ENCODE assay signal across 8 cellular contexts in the genomic region with DNA sequence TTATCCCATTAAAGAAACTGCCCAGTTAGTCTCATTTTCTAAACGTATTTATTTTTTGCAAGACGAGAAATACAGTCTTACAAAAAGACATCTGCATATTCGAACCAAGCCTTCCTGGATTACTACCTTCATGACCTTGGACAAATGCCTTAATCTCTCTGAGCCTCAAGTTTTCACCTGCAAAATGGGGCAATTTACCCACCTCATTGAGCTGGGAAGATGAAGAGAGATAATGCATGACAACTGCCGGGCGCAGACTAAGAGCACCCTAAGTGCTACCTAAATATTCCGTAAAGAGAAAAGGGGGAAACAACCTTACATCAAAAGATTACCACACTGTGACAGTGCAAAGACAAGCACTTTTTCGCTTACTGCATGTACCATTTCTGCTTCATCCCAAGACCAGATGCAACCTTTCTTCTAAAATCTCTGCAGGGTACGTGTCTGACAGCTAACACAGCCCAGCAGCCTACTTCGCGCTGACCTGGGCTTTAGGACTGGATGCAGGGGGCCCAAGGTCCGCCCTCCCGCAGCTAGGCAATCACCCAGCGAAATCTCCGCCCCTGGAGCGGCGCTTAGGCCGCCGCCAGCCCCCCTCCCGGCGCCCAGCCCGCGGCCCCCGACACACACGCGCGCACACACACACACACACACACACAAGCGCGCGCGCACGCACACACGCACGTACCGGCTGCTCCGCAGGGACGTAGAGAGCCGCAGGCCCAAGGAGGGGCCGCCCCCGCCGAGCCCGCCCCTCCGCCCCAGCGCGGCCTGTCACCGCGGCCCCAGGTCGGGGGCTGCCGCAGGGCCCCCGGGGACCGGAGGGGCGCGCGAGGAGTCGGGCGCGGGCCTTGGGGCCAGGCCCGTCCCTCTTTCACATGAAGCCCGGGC. TPM values are rescaled to one million over a fixed set of nuclear protein-coding genes. Genes with fewer than 3 reads are reported as not detected.
DNase-seq lines count a peak whose midpoint lies in the region; ATAC-seq and TF ChIP-seq lines count a peak whose summit lies in the region.

No MANE protein-coding gene starts in this region.

- H4K20me1 ChIP-seq in Karpas-422 (ENCODE audit: insufficient read depth, low read depth, low read length), result peaks cover 5% of the 10 kb centered on the region; the same call in 1 of the 2 replicates

- ATAC-seq in GM21786 (IDR thresholded peaks at IDR 0.05; ENCODE audit: unreplicated experiment), result peak; percentile 56
- peak; percentile 81 for ATAC-seq in stimulated activated naive CD8-positive, alpha-beta T cell treated with anti-CD3 and anti-CD28 coated beads, Interleukin-15, Interleukin-2, amounts not matched to agents 100 U/mL and 50 U/mL, for 24 hours

- intact Hi-C loops in activated T-helper 2 cell treated with anti-CD3 and anti-CD28 coated beads, Interferon-gamma antibody, Interleukin-2, Interleukin-4, amounts not matched to agents 10 μg/mL and 5 μg/mL and 100 μg/mL, durations not matched to agents 14 hours and 24 hours and 36 hours (cut with micrococcal nuclease), result loop anchor here (5.0 kb wide), 2 partner anchors 35 to 40 kb away; no protein-coding TSS in a partner anchor

- H3K4me3 Mint-ChIP-seq in activated T-helper 2 cell treated with anti-CD3 and anti-CD28 coated beads, Interferon-gamma antibody, Interleukin-2, Interleukin-4, amounts not matched to agents 10 μg/mL and 5 μg/mL and 100 μg/mL, durations not matched to agents 14 hours and 24 hours and 36 hours (ENCODE audit: low read depth), result peak overlapping the region; percentile 82
- H3K4me3 Mint-ChIP-seq in nephron, result peak overlapping the region; percentile 83 to 95 (median 93)

- DNase-seq in DMS153 treated with DMSO at 0.1 percent for 48 hours (lab: John Stamatoyannopoulos, UW; ENCODE audit: unreplicated experiment), result peak; percentile 34
- DNase-seq in Karpas-422, result peak; percentile 95
- DNase-seq in RKO (ENCODE audit: low spot score), result peak; percentile 85
- peak; percentile 77 for DNase-seq in activated T-helper 2 cell treated with anti-CD3 and anti-CD28 coated beads, Interferon-gamma antibody, Interleukin-2, Interleukin-4, amounts not matched to agents 10 μg/mL and 5 μg/mL and 100 μg/mL, durations not matched to agents 14 hours and 24 hours and 36 hours (ENCODE audit: low spot score)
- DNase-seq in fibroblast of the aortic adventitia (ENCODE audit: low read depth), result peak; percentile 84
- peak; percentile 85 for DNase-seq in stimulated activated naive CD8-positive, alpha-beta T cell treated with anti-CD3 and anti-CD28 coated beads, Interleukin-15, Interleukin-2, amounts not matched to agents 100 U/mL and 50 U/mL, for 24 hours

- peaks cover 48% of the 10 kb centered on the region for H3K79me2 ChIP-seq in Karpas-422 (ENCODE audit: low read length)

- peaks cover 3% of the 10 kb centered on the region; the same call in 1 of the 2 replicates for H3K36me3 ChIP-seq in Karpas-422 (ENCODE audit: insufficient read depth, low read length)

- no peaks in the 10 kb centered on the region for H3K9me2 ChIP-seq in Karpas-422 (replicated peaks; ENCODE audit: insufficient read depth, low read length)

- H3K9me3 Mint-ChIP-seq in activated T-helper 2 cell treated with anti-CD3 and anti-CD28 coated beads, Interferon-gamma antibody, Interleukin-2, Interleukin-4, amounts not matched to agents 10 μg/mL and 5 μg/mL and 100 μg/mL, durations not matched to agents 14 hours and 24 hours and 36 hours, result no peaks in the 10 kb centered on the region
- no peaks in the 10 kb centered on the region for H3K9me3 Mint-ChIP-seq in nephron

- H3K27me3 Mint-ChIP-seq in activated T-helper 2 cell treated with anti-CD3 and anti-CD28 coated beads, Interferon-gamma antibody, Interleukin-2, Interleukin-4, amounts not matched to agents 10 μg/mL and 5 μg/mL and 100 μg/mL, durations not matched to agents 14 hours and 24 hours and 36 hours (ENCODE audit: low read depth), result no peaks in the 10 kb centered on the region
- H3K27me3 Mint-ChIP-seq in nephron (ENCODE audit: low read depth), result no peaks in the 10 kb centered on the region

- H3K9ac ChIP-seq in Karpas-422 (ENCODE audit: low read length), result peak overlapping the region; percentile 95

- H3K4me2 ChIP-seq in Karpas-422 (ENCODE audit: low read depth, low read length, poor library complexity, severe bottlenecking), result peak overlapping the region; percentile 95

- peaks cover 19% of the 10 kb centered on the region for H3K36me3 Mint-ChIP-seq in activated T-helper 2 cell treated with anti-CD3 and anti-CD28 coated beads, Interferon-gamma antibody, Interleukin-2, Interleukin-4, amounts not matched to agents 10 μg/mL and 5 μg/mL and 100 μg/mL, durations not matched to agents 14 hours and 24 hours and 36 hours (ENCODE audit: low read depth)
- peaks cover 4% of the 10 kb centered on the region for H3K36me3 Mint-ChIP-seq in nephron (ENCODE audit: low read depth)

- peaks cover 58% of the 10 kb centered on the region for H3K4me1 Mint-ChIP-seq in activated T-helper 2 cell treated with anti-CD3 and anti-CD28 coated beads, Interferon-gamma antibody, Interleukin-2, Interleukin-4, amounts not matched to agents 10 μg/mL and 5 μg/mL and 100 μg/mL, durations not matched to agents 14 hours and 24 hours and 36 hours (ENCODE audit: low read depth)
- peaks cover 56% of the 10 kb centered on the region for H3K4me1 Mint-ChIP-seq in nephron

- H3K4me3 ChIP-seq in Karpas-422 (ENCODE audit: low read length) (peak overlapping the region; percentile 79), fibroblast of the aortic adventitia (ENCODE audit: low read depth, low read length) (peak overlapping the region; percentile 73)

- H3K4me1 ChIP-seq in Karpas-422 (ENCODE audit: low read length), result peaks cover 45% of the 10 kb centered on the region

- TF ChIP-seq CTCF in fibroblast of the aortic adventitia (IDR thresholded peaks at IDR 0.05; ENCODE audit: insufficient read depth, low read length) (no peak), nephron (IDR thresholded peaks at IDR 0.05; ENCODE audit: unreplicated experiment in 3 of 3) (no peak)

- H3K27ac Mint-ChIP-seq in activated T-helper 2 cell treated with anti-CD3 and anti-CD28 coated beads, Interferon-gamma antibody, Interleukin-2, Interleukin-4, amounts not matched to agents 10 μg/mL and 5 μg/mL and 100 μg/mL, durations not matched to agents 14 hours and 24 hours and 36 hours, result peak overlapping the region; percentile 67
- peak overlapping the region; percentile 69 to 86 (median 83) for H3K27ac Mint-ChIP-seq in nephron

- peak overlapping the region; percentile 90 for H3K27ac ChIP-seq in Karpas-422 (ENCODE audit: low read length)

- no peaks in the 10 kb centered on the region for H3K27me3 ChIP-seq in Karpas-422 (ENCODE audit: low read length)

- no peaks in the 10 kb centered on the region for H3K9me3 ChIP-seq in Karpas-422 (ENCODE audit: low read length)

- H2AFZ ChIP-seq in Karpas-422 (ENCODE audit: low read length), result peak overlapping the region; percentile 59; the same call in 1 of the 2 replicates

RNA-seq across cellular contexts. Expression of gene MAP3K2, which starts 0.8 kb away (rescaled TPM):
- total RNA-seq in Karpas-422 (2014; rRNA removed; shearing (Covaris generic); ENCODE audit: low replicate concordance), result 36.0 and 40.7 TPM in 2 replicates
- total RNA-seq in activated T-helper 2 cell treated with anti-CD3 and anti-CD28 coated beads, Interferon-gamma antibody, Interleukin-2, Interleukin-4, amounts not matched to agents 10 μg/mL and 5 μg/mL and 100 μg/mL, durations not matched to agents 14 hours and 24 hours and 36 hours, result 49.6 and 51.3 TPM in 2 replicates
- total RNA-seq in fibroblast of the aortic adventitia (ENCODE audit: low replicate concordance), result 22.0 and 41.6 TPM in 2 replicates

RNA-seq across cellular contexts. Expression of gene PROC, which starts 31.2 kb away (rescaled TPM):
- total RNA-seq in Karpas-422 (2014; rRNA removed; shearing (Covaris generic); ENCODE audit: low replicate concordance), result not detected in 2 replicates
- total RNA-seq in activated T-helper 2 cell treated with anti-CD3 and anti-CD28 coated beads, Interferon-gamma antibody, Interleukin-2, Interleukin-4, amounts not matched to agents 10 μg/mL and 5 μg/mL and 100 μg/mL, durations not matched to agents 14 hours and 24 hours and 36 hours, result not detected in 2 replicates
- total RNA-seq in fibroblast of the aortic adventitia (ENCODE audit: low replicate concordance), result not detected in 2 replicates

Comparison
In these comparisons a context has a peak if more than half of its experiments do, and no peak if none do; other contexts are left out.
1. Peak in every context shown above with its lines: DNase-seq, ATAC-seq, H3K4me3 ChIP-seq and H3K27ac ChIP-seq.
2. DNase-seq: peak in every context shown above with its lines; median percentile 95 in Karpas-422; 85 in RKO; 85 in stimulated activated naive CD8-positive, alpha-beta T cell treated with anti-CD3 and anti-CD28 coated beads, Interleukin-15, Interleukin-2, amounts not matched to agents 100 U/mL and 50 U/mL, for 24 hours; 84 in fibroblast of the aortic adventitia; 77 in activated T-helper 2 cell treated with anti-CD3 and anti-CD28 coated beads, Interferon-gamma antibody, Interleukin-2, Interleukin-4, amounts not matched to agents 10 μg/mL and 5 μg/mL and 100 μg/mL, durations not matched to agents 14 hours and 24 hours and 36 hours; 34 in DMS153 treated with DMSO at 0.1 percent for 48 hours.